ENCODE assay signal across 13 cellular contexts in the genomic region with DNA sequence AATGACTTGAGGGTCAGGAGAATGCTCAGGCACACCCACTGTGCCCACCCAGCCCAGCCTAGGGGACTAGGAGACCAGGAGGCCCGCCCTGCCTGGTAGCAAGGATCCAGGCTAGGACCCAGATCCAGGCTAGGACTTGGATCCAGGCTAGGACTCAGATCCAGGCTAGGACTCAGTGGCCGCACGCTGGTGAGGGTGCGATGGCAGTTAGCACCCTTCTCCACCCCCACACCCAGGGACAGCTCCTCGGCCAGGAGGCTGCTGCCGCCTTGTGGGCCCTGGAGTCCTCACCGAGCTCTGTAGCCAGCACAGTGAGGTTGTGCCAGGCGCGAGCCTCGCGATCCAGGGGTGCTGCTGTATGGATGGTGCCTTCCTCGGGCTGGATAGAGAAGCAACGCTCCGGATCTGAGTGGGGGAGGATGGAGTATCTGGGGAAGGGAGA. TPM values are rescaled to one million over a fixed set of nuclear protein-coding genes. Genes with fewer than 3 reads are reported as not detected.
DNase-seq lines count a peak whose midpoint lies in the region; ATAC-seq, FAIRE-seq and TF ChIP-seq lines count a peak whose summit lies in the region.
"Had no signal": no experiment of that assay in that cellular context is flagged by ENCODE, and none has a peak within 500 bp of the region (broad histone marks: within the 10 kb centered on the region; RNA-seq: fewer than 3 reads in every experiment).

No MANE protein-coding gene starts in this region.

- no peak overlapping the region for H3K18ac ChIP-seq in mesendoderm (ENCODE audit: low read length)

- H4K8ac ChIP-seq in mesendoderm (ENCODE audit: low read depth, low read length) = no peak overlapping the region

- DNase-seq in HFF-Myc (ENCODE audit: extremely low read depth, low read depth) = no peak
- no peak for DNase-seq in bronchial epithelial cell (ENCODE audit: low read depth)
- DNase-seq in mesendoderm = peak; percentile 55
- DNase-seq in tibial artery = no peak
- DNase-seq in T-cell = no peak
- DNase-seq in omental fat pad (ENCODE audit: low spot score) = no peak
- DNase-seq: activated CD4-positive, alpha-beta T cell treated with anti-CD3 and anti-CD28 coated beads, Interleukin-2, amount 50 U/mL, for 4 hours; activated naive CD8-positive, alpha-beta T cell treated with anti-CD3 and anti-CD28 coated beads, Interleukin-2, amount 10 ng/mL, durations not matched to agents 7 days and 5 days; DMS153; NCI-H1092 treated with DMSO at 0.1 percent for 48 hours; NCI-H748 treated with DMSO at 0.1 percent for 48 hours; stimulated activated naive CD4-positive, alpha-beta T cell treated with Interleukin-2 at 50 U/mL for 16 hours had no signal

- H3K4me3 Mint-ChIP-seq in T-cell = no peak overlapping the region
- H3K4me3 Mint-ChIP-seq: activated naive CD8-positive, alpha-beta T cell treated with anti-CD3 and anti-CD28 coated beads, Interleukin-2, amount 10 ng/mL, durations not matched to agents 7 days and 5 days had no signal

- POLR2A ChIA-PET in T-cell (lab: Charles Lee) = no interaction called here

- H4K5ac ChIP-seq in mesendoderm (ENCODE audit: low read length) = no peak overlapping the region

- H3K27me3 ChIP-seq in bronchial epithelial cell (ENCODE audit: control insufficient read depth, insufficient read depth, low read length) (no peaks in the 10 kb centered on the region), mesendoderm (ENCODE audit: insufficient read depth, low read length, poor library complexity) (no peaks in the 10 kb centered on the region), tibial artery (peaks cover 0 to 3% of the 10 kb centered on the region in 2 donors)

- peaks cover 2% of the 10 kb centered on the region for H3K79me1 ChIP-seq in mesendoderm (ENCODE audit: low read length)

- CTCF ChIA-PET in T-cell (lab: Charles Lee) = interaction anchor here in 1 of 2 donors (0.5 to 3.4 kb wide), 2 partner anchors 65 to 121 kb away, joined by 3 to 26 read pairs; no protein-coding TSS in a partner anchor

- peaks cover 0 to 3% of the 10 kb centered on the region in 2 donors for H3K27me3 Mint-ChIP-seq in T-cell

- H3K79me2 ChIP-seq in mesendoderm (ENCODE audit: control insufficient read depth, insufficient read depth, low read length) = no peaks in the 10 kb centered on the region

- H3K4me2 ChIP-seq in mesendoderm (ENCODE audit: low read length) = no peak overlapping the region

- H3K27ac ChIP-seq in mesendoderm (ENCODE audit: low read depth, low read length) (no peak overlapping the region), tibial artery (no peak overlapping the region)
- H3K27ac ChIP-seq: HL-60 had no signal

- no peak overlapping the region for H3K23ac ChIP-seq in mesendoderm (ENCODE audit: low read length)

- no peak overlapping the region for H3K27ac Mint-ChIP-seq in T-cell
- H3K27ac Mint-ChIP-seq: activated naive CD8-positive, alpha-beta T cell treated with anti-CD3 and anti-CD28 coated beads, Interleukin-2, amount 10 ng/mL, durations not matched to agents 7 days and 5 days had no signal

- H3K36me3 ChIP-seq in bronchial epithelial cell (ENCODE audit: control insufficient read depth, insufficient read depth, low read length) (no peaks in the 10 kb centered on the region), mesendoderm (ENCODE audit: control insufficient read depth, insufficient read depth, low read length) (peaks cover 2% of the 10 kb centered on the region), tibial artery (no peaks in the 10 kb centered on the region)

- intact Hi-C loops in tibial artery (cut with DNase I; ENCODE audit: low total_unique reads) = no loop called here

- H3K9ac ChIP-seq in mesendoderm (ENCODE audit: low read length) = no peak overlapping the region

- no peak overlapping the region for H3K4ac ChIP-seq in mesendoderm (ENCODE audit: low read depth, low read length)

- H3K9me3 Mint-ChIP-seq in T-cell = no peaks in the 10 kb centered on the region
- H3K9me3 Mint-ChIP-seq: activated naive CD8-positive, alpha-beta T cell treated with anti-CD3 and anti-CD28 coated beads, Interleukin-2, amount 10 ng/mL, durations not matched to agents 7 days and 5 days had no signal

- no peaks in the 10 kb centered on the region for H3K4me1 ChIP-seq in mesendoderm (ENCODE audit: control insufficient read depth, low read depth, low read length)
- peaks cover 0 to 12% (median 11%) of the 10 kb centered on the region in 4 donors for H3K4me1 ChIP-seq in tibial artery

- peak; percentile 21 for TF ChIP-seq CTCF in HFF-Myc (IDR thresholded peaks at IDR 0.05; ENCODE audit: low read depth, low read length, missing control alignments)
- TF ChIP-seq CTCF in bronchial epithelial cell (IDR thresholded peaks at IDR 0.05; ENCODE audit: insufficient read depth, low read length, severe bottlenecking) = peak; percentile 38
- TF ChIP-seq CTCF in tibial artery (IDR thresholded peaks at IDR 0.05) = peak in 1 of 2 experiments; percentile 9
- TF ChIP-seq CTCF in omental fat pad (IDR thresholded peaks at IDR 0.05) = no peak

- H3K4me1 Mint-ChIP-seq in T-cell = peaks cover 10 to 15% (median 12%) of the 10 kb centered on the region in 3 donors

- no peak overlapping the region for H3K4me3 ChIP-seq in HFF-Myc (replicated peaks; ENCODE audit: low read depth, low read length)
- H3K4me3 ChIP-seq in bronchial epithelial cell (ENCODE audit: low read depth, low read length) = no peak overlapping the region
- no peak overlapping the region for H3K4me3 ChIP-seq in mesendoderm (ENCODE audit: low read length)
- H3K4me3 ChIP-seq in tibial artery = no peak overlapping the region

- ATAC-seq in T-cell (replicated peaks in 1 of 4) (no peak), omental fat pad (ENCODE audit: low FRiP score) (no peak)

- H2BK5ac ChIP-seq in mesendoderm (ENCODE audit: low read length) = no peak overlapping the region

- H2BK15ac ChIP-seq in mesendoderm (replicated peaks; ENCODE audit: low read depth) = no peak overlapping the region

- H3K9me3 ChIP-seq in tibial artery = no peaks in the 10 kb centered on the region

- H2AK5ac ChIP-seq in mesendoderm (ENCODE audit: low read length) = no peak overlapping the region

- no peak for FAIRE-seq in bronchial epithelial cell (lab: Jason Lieb, UNC)

- H3K36me3 Mint-ChIP-seq in T-cell = no peaks in the 10 kb centered on the region

- no CpG with 5 or more reads among the region's 14 CpGs for WGBS in mesendoderm (ENCODE audit: extremely low coverage, insufficient coverage, low lambda C conversion rate)

- no peak overlapping the region for H3K56ac ChIP-seq in mesendoderm (ENCODE audit: low read length)

- no peak overlapping the region for H2BK120ac ChIP-seq in mesendoderm (ENCODE audit: low read depth, low read length)

RNA-seq across cellular contexts. Expression of a gene that starts 5.1 kb away (rescaled TPM):
- total RNA-seq in bronchial epithelial cell (2.7 and 2.9 TPM in 2 replicates), T-cell (1 to 10 TPM; 1.2 to 3.0 (median 1.6) TPM), omental fat pad (1 to 10 TPM; 1.6 to 4.9 (median 1.8) TPM)
- polyA plus RNA-seq in mesendoderm (2013, experiment 1 of 2) = 11.2 TPM
- polyA plus RNA-seq in mesendoderm (2013, experiment 2 of 2) = 10.8 TPM

RNA-seq across cellular contexts. Expression of a gene that starts 10.2 kb away (rescaled TPM):
- not detected in 2 replicates for total RNA-seq in bronchial epithelial cell
- polyA plus RNA-seq in mesendoderm (2013, experiment 1 of 2) = not detected
- polyA plus RNA-seq in mesendoderm (2013, experiment 2 of 2) = not detected
- under 1 TPM in 4 of 5 donors, not detected in 1; 0.26 to 0.95 (median 0.54) TPM for total RNA-seq in T-cell
- not detected for total RNA-seq in omental fat pad
- total RNA-seq: activated naive CD8-positive, alpha-beta T cell treated with anti-CD3 and anti-CD28 coated beads, Interleukin-2, amount 10 ng/mL, durations not matched to agents 7 days and 5 days had no signal

RNA-seq across cellular contexts. Expression of a gene that starts 17.5 kb away (rescaled TPM):
- total RNA-seq in bronchial epithelial cell = 158 and 220 TPM in 2 replicates
- polyA plus RNA-seq in mesendoderm (2013, experiment 1 of 2) = 202 TPM
- polyA plus RNA-seq in mesendoderm (2013, experiment 2 of 2) = 203 TPM
- total RNA-seq in T-cell = 10 to 100 TPM; 20.6 to 43.9 (median 38.0) TPM
- total RNA-seq in omental fat pad = 100 to 1,000 TPM; 126 to 150 (median 129) TPM

RNA-seq across cellular contexts. Expression of a gene that starts 42.3 kb away (rescaled TPM):
- total RNA-seq in bronchial epithelial cell (6.3 and 7.4 TPM in 2 replicates), T-cell (10 to 100 TPM; 10.8 to 13.7 (median 12.4) TPM), omental fat pad (10 to 100 TPM in 1 of 4 donors, 1 to 10 TPM in 3; 6.0 to 12.2 (median 8.4) TPM)
- 3.1 TPM for polyA plus RNA-seq in mesendoderm (2013, experiment 1 of 2)
- 3.5 TPM for polyA plus RNA-seq in mesendoderm (2013, experiment 2 of 2)

RNA-seq across cellular contexts. Expression of a gene that starts 42.7 kb away (rescaled TPM):
- 45.3 and 45.5 TPM in 2 replicates for total RNA-seq in bronchial epithelial cell
- 212 TPM for polyA plus RNA-seq in mesendoderm (2013, experiment 1 of 2)
- 206 TPM for polyA plus RNA-seq in mesendoderm (2013, experiment 2 of 2)
- 100 to 1,000 TPM; 277 to 326 (median 290) TPM for total RNA-seq in T-cell
- total RNA-seq in omental fat pad = 100 to 1,000 TPM in 3 of 4 donors, 10 to 100 TPM in 1; 85.6 to 143 (median 120) TPM

Comparison
In these comparisons a context has a peak if more than half of its experiments do, and no peak if none do; other contexts are left out.
1. CTCF ChIP-seq: peak in HFF-Myc (single experiment) and bronchial epithelial cell (single experiment); none in omental fat pad (0 of 3).